In the genomic region with DNA sequence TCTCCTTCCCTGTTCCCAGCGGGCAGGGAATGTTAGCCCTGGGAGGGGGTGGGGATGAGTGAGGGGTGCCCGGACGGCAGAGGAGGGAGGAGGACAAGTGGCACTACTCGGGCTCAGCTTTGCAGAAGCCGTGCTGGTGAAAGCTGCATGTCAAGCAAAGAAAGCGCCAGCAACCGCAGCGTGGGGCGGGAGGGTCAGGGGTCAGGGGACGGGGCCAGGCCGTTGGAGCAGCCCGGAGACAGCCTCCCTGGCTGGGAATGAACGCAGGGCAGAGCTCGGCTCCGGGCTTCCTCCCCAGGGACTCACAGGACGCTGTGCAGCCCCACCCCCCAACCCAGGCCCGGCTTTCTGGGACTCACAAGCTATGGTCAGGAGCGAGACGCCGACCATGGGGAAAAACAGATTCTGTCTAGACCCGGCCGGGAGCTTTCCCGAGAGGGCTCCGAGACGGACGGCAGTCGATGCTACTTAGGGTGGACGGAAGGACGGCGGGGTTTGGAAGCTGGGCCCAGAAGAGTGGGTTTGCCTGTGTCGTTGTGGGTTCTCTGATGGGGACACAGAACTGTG, we compare ENCODE assay signal across 8 cellular contexts.
DNase-seq lines count a peak whose midpoint lies in the region; ATAC-seq, FAIRE-seq and TF ChIP-seq lines count a peak whose summit lies in the region.

No MANE protein-coding gene starts in this region.

- peak overlapping the region; percentile 28; the same call in 1 of the 2 replicates for H3K9ac ChIP-seq in MM.1S (ENCODE audit: low read length)

- no peak for TF ChIP-seq POLR2A in right lobe of liver (IDR thresholded peaks at IDR 0.05)

- H3K27me3 Mint-ChIP-seq in stimulated activated naive B cell treated with anti-CD40 and anti-IgM and Interleukin-4, amounts not matched to agents 10 μg/mL and 1 μg/mL and 100 μg/mL, for 72 hours = peaks cover 24 to 36% of the 10 kb centered on the region in 2 donors

- TF ChIP-seq CTCF in MM.1S (IDR thresholded peaks at IDR 0.05; ENCODE audit: low read length) = no peak
- TF ChIP-seq CTCF in right lobe of liver (IDR thresholded peaks at IDR 0.05) = no peak

- H3K27ac Mint-ChIP-seq in stimulated activated naive B cell treated with anti-CD40 and anti-IgM and Interleukin-4, amounts not matched to agents 10 μg/mL and 1 μg/mL and 100 μg/mL, for 72 hours = no peak overlapping the region

- ATAC-seq in right lobe of liver (peak; percentile 20 to 50 (median 38)), GM21529 (IDR thresholded peaks at IDR 0.05; ENCODE audit: unreplicated experiment) (no peak)
- no peak for ATAC-seq in stimulated activated naive B cell treated with anti-CD40 and anti-IgM and Interleukin-4, amounts not matched to agents 10 μg/mL and 1 μg/mL and 100 μg/mL, for 72 hours (replicated peaks)

- no peaks in the 10 kb centered on the region for H3K36me3 Mint-ChIP-seq in stimulated activated naive B cell treated with anti-CD40 and anti-IgM and Interleukin-4, amounts not matched to agents 10 μg/mL and 1 μg/mL and 100 μg/mL, for 72 hours

- no peak for FAIRE-seq in small intestine (lab: Jason Lieb, UNC)

- no peak overlapping the region for H3K27ac ChIP-seq in MM.1S (ENCODE audit: low read length)
- peak overlapping the region; percentile 47 for H3K27ac ChIP-seq in cingulate gyrus (ENCODE audit: low read depth, low read length)
- no peak overlapping the region for H3K27ac ChIP-seq in right lobe of liver
- H3K27ac ChIP-seq in small intestine (ENCODE audit: low read depth in 1 of 2, low read length in 1 of 2) = no peak overlapping the region

- H3K9me3 Mint-ChIP-seq in stimulated activated naive B cell treated with anti-CD40 and anti-IgM and Interleukin-4, amounts not matched to agents 10 μg/mL and 1 μg/mL and 100 μg/mL, for 72 hours = no peaks in the 10 kb centered on the region

- H3K9me3 ChIP-seq in MM.1S (replicated peaks; ENCODE audit: insufficient read depth, low read length) = no peaks in the 10 kb centered on the region
- no peaks in the 10 kb centered on the region for H3K9me3 ChIP-seq in right lobe of liver
- no peaks in the 10 kb centered on the region for H3K9me3 ChIP-seq in small intestine (ENCODE audit: control insufficient read depth, low read depth)

- H3K79me2 ChIP-seq in MM.1S (ENCODE audit: low read length) = no peaks in the 10 kb centered on the region

- H3K27me3 ChIP-seq in MM.1S (replicated peaks; ENCODE audit: insufficient read depth, low read length) (peaks cover 3% of the 10 kb centered on the region; the same call in 1 of the 2 replicates), right lobe of liver (no peaks in the 10 kb centered on the region), small intestine (ENCODE audit: control insufficient read depth in 2 of 2, insufficient read depth in 2 of 2, low read length in 2 of 2) (peaks cover 0 to 5% of the 10 kb centered on the region in 2 donors)

- peak overlapping the region; percentile 74 to 81 for H3K4me3 Mint-ChIP-seq in stimulated activated naive B cell treated with anti-CD40 and anti-IgM and Interleukin-4, amounts not matched to agents 10 μg/mL and 1 μg/mL and 100 μg/mL, for 72 hours

- H3K4me1 ChIP-seq in MM.1S (ENCODE audit: low read length) = no peaks in the 10 kb centered on the region
- H3K4me1 ChIP-seq in right lobe of liver = peaks cover 0 to 8% (median 0%) of the 10 kb centered on the region in 4 donors
- H3K4me1 ChIP-seq in small intestine (ENCODE audit: control insufficient read depth in 2 of 2, insufficient read depth in 1 of 2, low read depth in 1 of 2, low read length in 1 of 2) = no peaks in the 10 kb centered on the region

- H3F3A ChIP-seq in MM.1S (ENCODE audit: insufficient read depth, low read length) = no peaks in the 10 kb centered on the region

- peak overlapping the region; percentile 80 for H3K4me2 ChIP-seq in MM.1S (ENCODE audit: low read depth, low read length)

- H4K20me1 ChIP-seq in MM.1S (ENCODE audit: insufficient read depth, low read length) = no peaks in the 10 kb centered on the region

- H2AFZ ChIP-seq in MM.1S (ENCODE audit: low read length) = peak overlapping the region; percentile 51

- H3K36me3 ChIP-seq in MM.1S (replicated peaks; ENCODE audit: insufficient read depth, low read length) (no peaks in the 10 kb centered on the region), right lobe of liver (no peaks in the 10 kb centered on the region), small intestine (ENCODE audit: control insufficient read depth in 2 of 2, insufficient read depth in 2 of 2, low read length in 2 of 2) (no peaks in the 10 kb centered on the region)

- DNase-seq in MM.1S = no peak
- DNase-seq in right lobe of liver = peak in 1 of 3 donors; percentile 55
- DNase-seq in stimulated activated naive B cell treated with anti-CD40 and anti-IgM and Interleukin-4, amounts not matched to agents 10 μg/mL and 1 μg/mL and 100 μg/mL, for 72 hours = no peak
- no peak for DNase-seq in GDM1 (lab: John Stamatoyannopoulos, UW)
- DNase-seq in small intestine = no peak
- DNase-seq in NCI-H510A (lab: John Stamatoyannopoulos, UW) = no peak

- H3K4me1 Mint-ChIP-seq in stimulated activated naive B cell treated with anti-CD40 and anti-IgM and Interleukin-4, amounts not matched to agents 10 μg/mL and 1 μg/mL and 100 μg/mL, for 72 hours = peaks cover 9 to 16% of the 10 kb centered on the region in 2 donors

- peak overlapping the region; percentile 51 for H3K4me3 ChIP-seq in MM.1S (ENCODE audit: low read length)
- H3K4me3 ChIP-seq in right lobe of liver = peak overlapping the region; percentile 48 to 54 (median 50)
- H3K4me3 ChIP-seq in small intestine (ENCODE audit: low read depth in 1 of 2, low read length in 2 of 2) = peak overlapping the region in 1 of 2 donors; percentile 35

- no peaks in the 10 kb centered on the region for H3K9me2 ChIP-seq in MM.1S (replicated peaks; ENCODE audit: insufficient read depth, low read length)

- WGBS in right lobe of liver (ENCODE audit: insufficient coverage, low coverage, low lambda C conversion rate, missing lambda C conversion rate) = 50% methylated on average over 4 of the region's 31 CpGs
- 47 to 56% (median 47%) methylated on average over 31 of the region's 31 CpGs for WGBS in small intestine, 3 donors

- intact Hi-C loops in right lobe of liver (cut with DNase I) = no loop called here

Comparison
In these comparisons a context has a peak if more than half of its experiments do, and no peak if none do; other contexts are left out.
1. ATAC-seq: peak in right lobe of liver (4 of 4); none in stimulated activated naive B cell treated with anti-CD40 and anti-IgM and Interleukin-4, amounts not matched to agents 10 μg/mL and 1 μg/mL and 100 μg/mL, for 72 hours (0 of 2) and GM21529 (single experiment).